In genomic region chr3:114498779-114499370, GRCh38 we compare ENCODE assay signal across 10 cellular contexts.
A peak's percentile ranks its signal among the peaks of the same experiment; 100 is the strongest.
DNase-seq lines count a peak whose midpoint lies in the region; ATAC-seq and TF ChIP-seq lines count a peak whose summit lies in the region.
"Had no signal": no experiment of that assay in that cellular context is flagged by ENCODE, and none has a peak within 500 bp of the region (broad histone marks: within the 10 kb centered on the region; RNA-seq: fewer than 3 reads in every experiment).

No MANE protein-coding gene starts in this region.

- no peaks in the 10 kb centered on the region for H3K27me3 ChIP-seq in PC-9 (ENCODE audit: insufficient read depth, low read depth)
- no peaks in the 10 kb centered on the region for H3K27me3 ChIP-seq in gastrocnemius medialis
- H3K27me3 ChIP-seq: right lobe of liver, suprapubic skin had no signal

- H3K9me3 Mint-ChIP-seq in activated CD8-positive, alpha-beta T cell treated with anti-CD3 and anti-CD28 coated beads for 36 hours, result no peaks in the 10 kb centered on the region
- H3K9me3 Mint-ChIP-seq: activated T-cell treated with anti-CD3 and anti-CD28 coated beads, Interleukin-2, amount 50 U/mL, for 72 hours had no signal

- 0 out of 2 replicates have a peak overlapping the region, but pooled peaks have one; percentile 18 for H3K4me3 ChIP-seq in PC-9
- H3K4me3 ChIP-seq in gastrocnemius medialis, result no peak overlapping the region
- H3K4me3 ChIP-seq: right lobe of liver, suprapubic skin had no signal

- H3K4me1 ChIP-seq in PC-9 (replicated peaks; ENCODE audit: insufficient read depth), result peaks cover 52% of the 10 kb centered on the region
- peaks cover 66 to 85% of the 10 kb centered on the region in 2 donors for H3K4me1 ChIP-seq in gastrocnemius medialis

- H3K36me3 Mint-ChIP-seq in activated CD8-positive, alpha-beta T cell treated with anti-CD3 and anti-CD28 coated beads for 36 hours (ENCODE audit: low read depth), result no peaks in the 10 kb centered on the region

- peak overlapping the region; percentile 60 for H3K4me2 ChIP-seq in PC-9

- H3K9me3 ChIP-seq in PC-9 (ENCODE audit: insufficient read depth, low read depth) (no peaks in the 10 kb centered on the region), gastrocnemius medialis (no peaks in the 10 kb centered on the region)
- H3K9me3 ChIP-seq: right lobe of liver, suprapubic skin had no signal

- intact Hi-C loops in PC-9 (cut with micrococcal nuclease; ENCODE audit: unreplicated experiment) (loop anchor here (2.0 to 5.0 kb wide), 3 partner anchors 54 to 208 kb away; no protein-coding TSS in a partner anchor), gastrocnemius medialis (cut with DNase I; ENCODE audit: low total_unique reads) (no loop called here)
- intact Hi-C loops in activated CD8-positive, alpha-beta T cell treated with anti-CD3 and anti-CD28 coated beads for 36 hours (cut with micrococcal nuclease), result no loop called here

- H3K36me3 ChIP-seq in PC-9 (ENCODE audit: low read depth) (no peaks in the 10 kb centered on the region), gastrocnemius medialis (no peaks in the 10 kb centered on the region)
- H3K36me3 ChIP-seq: right lobe of liver, suprapubic skin had no signal

- no peak overlapping the region for H2AFZ ChIP-seq in PC-9

- CTCF ChIA-PET in HEK293T (lab: Yijun Ruan, JAX), result interaction anchor here (0.6 kb wide), 1 partner anchor 136 kb away, joined by 3 read pairs; no protein-coding TSS in a partner anchor
- CTCF ChIA-PET in PC-9 (lab: Charles Lee), result no interaction called here
- CTCF ChIA-PET in activated CD8-positive, alpha-beta T cell treated with anti-CD3 and anti-CD28 coated beads for 36 hours (lab: Charles Lee), result interaction anchor here (1.3 kb wide), 1 partner anchor 16 kb away, joined by 4 read pairs; no protein-coding TSS in a partner anchor

- TF ChIP-seq POLR2A in gastrocnemius medialis (IDR thresholded peaks at IDR 0.05), result no peak

- peaks cover 1% of the 10 kb centered on the region for H3K27me3 Mint-ChIP-seq in activated CD8-positive, alpha-beta T cell treated with anti-CD3 and anti-CD28 coated beads for 36 hours

- H3K4me3 Mint-ChIP-seq in activated CD8-positive, alpha-beta T cell treated with anti-CD3 and anti-CD28 coated beads for 36 hours, result no peak overlapping the region
- H3K4me3 Mint-ChIP-seq: activated T-cell treated with anti-CD3 and anti-CD28 coated beads, Interleukin-2, amount 50 U/mL, for 72 hours had no signal

- H3K27ac ChIP-seq in PC-9 (peak overlapping the region; percentile 63), gastrocnemius medialis (peak overlapping the region; percentile 14 to 71 (median 66))
- H3K27ac ChIP-seq: right lobe of liver, suprapubic skin had no signal

- H3K27ac Mint-ChIP-seq in activated CD8-positive, alpha-beta T cell treated with anti-CD3 and anti-CD28 coated beads for 36 hours, result no peak overlapping the region
- H3K27ac Mint-ChIP-seq: activated T-cell treated with anti-CD3 and anti-CD28 coated beads, Interleukin-2, amount 50 U/mL, for 72 hours had no signal

- peaks cover 35% of the 10 kb centered on the region for H3K4me1 Mint-ChIP-seq in activated CD8-positive, alpha-beta T cell treated with anti-CD3 and anti-CD28 coated beads for 36 hours (ENCODE audit: low read depth)

- no peaks in the 10 kb centered on the region for H3K9me2 ChIP-seq in PC-9 (ENCODE audit: insufficient read depth)

- POLR2A ChIA-PET in HEK293T (lab: Yijun Ruan, JAX), result no interaction called here
- POLR2A ChIA-PET in PC-9 (lab: Charles Lee; ENCODE audit: unreplicated experiment), result interaction anchor here (0.6 kb wide), 2 partner anchors 92 to 1651 kb away, joined by 3 to 5 read pairs; no protein-coding TSS in a partner anchor
- POLR2A ChIA-PET in activated CD8-positive, alpha-beta T cell treated with anti-CD3 and anti-CD28 coated beads for 36 hours (lab: Charles Lee), result no interaction called here

- peaks cover 33% of the 10 kb centered on the region for H3F3A ChIP-seq in PC-9 (ENCODE audit: insufficient read depth, low read depth)

- TF ChIP-seq CTCF in PC-9 (conservative IDR thresholded peaks at IDR 0.05) (no peak), gastrocnemius medialis (IDR thresholded peaks at IDR 0.05 in 4 of 5, conservative IDR thresholded peaks at IDR 0.05 in 1 of 5) (no peak)
- TF ChIP-seq CTCF in activated CD8-positive, alpha-beta T cell treated with anti-CD3 and anti-CD28 coated beads for 36 hours (IDR thresholded peaks at IDR 0.05), result no peak

- no peaks in the 10 kb centered on the region; the same call in 1 of the 2 replicates for H4K20me1 ChIP-seq in PC-9 (ENCODE audit: insufficient read depth)

- peaks cover 10% of the 10 kb centered on the region; the same call in 1 of the 2 replicates for H3K79me2 ChIP-seq in PC-9 (ENCODE audit: low read depth)

- BruUV-seq in PC-9 (replicated peaks; lab: Mats Ljungman, UMichigan), result no TSS peak

- DNase-seq in HEK293T (ENCODE audit: extremely low spot score) (peak; percentile 27), PC-9 (peak; percentile 84 to 85), fibroblast of gingiva (ENCODE audit: low read depth) (peak; percentile 35), gastrocnemius medialis (peak in 1 of 2 donors; percentile 55)
- DNase-seq in activated CD8-positive, alpha-beta T cell treated with anti-CD3 and anti-CD28 coated beads for 36 hours, result no peak
- DNase-seq: activated T-cell treated with anti-CD3 and anti-CD28 coated beads, Interleukin-2, amount 50 U/mL, for 72 hours; right lobe of liver had no signal

- in situ Hi-C loops in gastrocnemius medialis (cut with MboI; ENCODE audit: low sequenced_read_pairs in 4 of 4), result no loop called here

- ATAC-seq in gastrocnemius medialis (peak; percentile 68 to 70), HG02798 (IDR thresholded peaks at IDR 0.05; ENCODE audit: poor library complexity, unreplicated experiment) (no peak), GM21619 (IDR thresholded peaks at IDR 0.05; ENCODE audit: unreplicated experiment) (no peak)
- no peak for ATAC-seq in activated CD8-positive, alpha-beta T cell treated with anti-CD3 and anti-CD28 coated beads for 36 hours
- ATAC-seq: activated T-cell treated with anti-CD3 and anti-CD28 coated beads, Interleukin-2, amount 50 U/mL, for 72 hours had no signal

TF ChIP-seq in HEK293T, 16 proteins besides CTCF, POLR2A, EP300 and RAD21:
- no peak for TF ChIP-seq ELF4 (IDR thresholded peaks at IDR 0.05)
- no peak for TF ChIP-seq SUZ12 (IDR thresholded peaks at IDR 0.05)
- TF ChIP-seq FOXA1 (IDR thresholded peaks at IDR 0.05), result no peak
- TF ChIP-seq LEF1 (IDR thresholded peaks at IDR 0.05; ENCODE audit: borderline replicate concordance), result no peak
- TF ChIP-seq FOXK2 (IDR thresholded peaks at IDR 0.05), result no peak
- no peak for TF ChIP-seq NFRKB (IDR thresholded peaks at IDR 0.05)
- no peak for TF ChIP-seq BHLHE40 (IDR thresholded peaks at IDR 0.05; ENCODE audit: borderline replicate concordance)
- TF ChIP-seq HDGF (IDR thresholded peaks at IDR 0.05; ENCODE audit: borderline replicate concordance), result no peak
- no peak for TF ChIP-seq SP1 (IDR thresholded peaks at IDR 0.05)
- TF ChIP-seq TARDBP (IDR thresholded peaks at IDR 0.05), result no peak
- TF ChIP-seq PKNOX1 (IDR thresholded peaks at IDR 0.05), result no peak

Comparison
In these comparisons a context has a peak if more than half of its experiments do, and no peak if none do; other contexts are left out.
1. ATAC-seq: peak in gastrocnemius medialis (2 of 2); none in HG02798 (single experiment), activated CD8-positive, alpha-beta T cell treated with anti-CD3 and anti-CD28 coated beads for 36 hours (single experiment) and GM21619 (single experiment).